Comparison of ENCODE assay signal across 2 cellular contexts in genomic region chr12:105141320-105141918, GRCh38.
A peak's percentile ranks its signal among the peaks of the same experiment; 100 is the strongest.
TF ChIP-seq lines count a peak whose summit lies in the region.

No MANE protein-coding gene starts in this region.

TF ChIP-seq in A549, 52 proteins besides CTCF, POLR2A, EP300 and RAD21 (continued from another document):
- TF ChIP-seq MYC (IDR thresholded peaks at IDR 0.05; ENCODE audit: borderline replicate concordance, low read length) = no peak

TF ChIP-seq in K562, 482 proteins besides CTCF, POLR2A, EP300 and RAD21 (continued from another document):
- TF ChIP-seq TRIM25 (IDR thresholded peaks at IDR 0.05; ENCODE audit: borderline replicate concordance) (no peak), MTA2 (IDR thresholded peaks at IDR 0.05; ENCODE audit: low read depth) (no peak), NCOA1 (IDR thresholded peaks at IDR 0.05; ENCODE audit: low read depth) (no peak), HES1 (IDR thresholded peaks at IDR 0.05; ENCODE audit: low read depth) (no peak), MEIS2 (IDR thresholded peaks at IDR 0.05; ENCODE audit: partially characterized antibody) (no peak), THRB (CRISPR knock-in tag; conservative IDR thresholded peaks at IDR 0.05) (no peak), FOXA1 (IDR thresholded peaks at IDR 0.05; ENCODE audit: borderline replicate concordance) (no peak), ZNF232 (CRISPR knock-in tag; IDR thresholded peaks at IDR 0.05) (no peak), ZSCAN29 (IDR thresholded peaks at IDR 0.05) (no peak), MAFG (tag; conservative IDR thresholded peaks at IDR 0.05) (peak; percentile 73), MAFF (IDR thresholded peaks at IDR 0.05; ENCODE audit: low read length) (peak; percentile 63; the same call in 1 of the 2 replicates), VEZF1 (CRISPR knock-in tag; IDR thresholded peaks at IDR 0.05) (no peak), CHCHD3 (CRISPR knock-in tag; IDR thresholded peaks at IDR 0.05) (no peak), CSDE1 (IDR thresholded peaks at IDR 0.05) (no peak), ZNF316 (IDR thresholded peaks at IDR 0.05) (peak; percentile 93), C11orf30 (IDR thresholded peaks at IDR 0.05; ENCODE audit: low read depth) (peak; percentile 82), SRSF3 (IDR thresholded peaks at IDR 0.05; ENCODE audit: insufficient read depth, low read length) (no peak)
